Comparison of ENCODE assay signal across 11 cellular contexts in the genomic region with DNA sequence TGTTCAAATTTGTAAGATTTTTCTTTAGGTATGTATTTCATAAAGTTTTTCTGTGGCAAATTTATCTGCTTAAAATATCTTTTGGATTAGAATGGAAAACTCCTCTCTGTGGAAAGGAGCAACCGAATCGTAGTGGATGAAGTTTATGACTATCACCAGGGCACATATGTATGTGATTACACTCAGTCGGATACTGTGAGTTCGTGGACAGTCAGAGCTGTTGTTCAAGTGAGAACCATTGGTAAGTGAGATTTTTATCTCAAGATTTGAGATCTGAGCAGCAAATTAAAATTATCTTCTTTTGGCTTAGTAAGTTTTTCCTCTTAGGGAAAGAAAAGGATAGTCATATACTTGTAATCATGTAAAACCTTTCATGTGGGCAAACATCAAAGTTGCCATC. TPM values are rescaled to one million over a fixed set of nuclear protein-coding genes. Genes with fewer than 3 reads are reported as not detected.
"Had no signal": no experiment of that assay in that cellular context is flagged by ENCODE, and none has a peak within 500 bp of the region (broad histone marks: within the 10 kb centered on the region; RNA-seq: fewer than 3 reads in every experiment).

No MANE protein-coding gene starts in this region.

- H3K36me3 Mint-ChIP-seq: naive B cell; stimulated activated naive B cell treated with anti-CD40 and anti-IgM and Interleukin-4, amounts not matched to agents 10 μg/mL and 1 μg/mL and 100 μg/mL, for 72 hours; type B pancreatic cell had no signal

- H3K27me3 Mint-ChIP-seq: naive B cell; stimulated activated naive B cell treated with anti-CD40 and anti-IgM and Interleukin-4, amounts not matched to agents 10 μg/mL and 1 μg/mL and 100 μg/mL, for 72 hours; type B pancreatic cell had no signal

- H3K4me3 Mint-ChIP-seq: naive B cell; stimulated activated naive B cell treated with anti-CD40 and anti-IgM and Interleukin-4, amounts not matched to agents 10 μg/mL and 1 μg/mL and 100 μg/mL, for 72 hours; type B pancreatic cell had no signal

- DNase-seq: colonic mucosa; esophagus squamous epithelium; head of caudate nucleus; left colon; midbrain; naive B cell; right cardiac atrium; small intestine; stimulated activated naive B cell treated with anti-CD40 and anti-IgM and Interleukin-4, amounts not matched to agents 10 μg/mL and 1 μg/mL and 100 μg/mL, for 72 hours had no signal

- H3K9me3 Mint-ChIP-seq: naive B cell; stimulated activated naive B cell treated with anti-CD40 and anti-IgM and Interleukin-4, amounts not matched to agents 10 μg/mL and 1 μg/mL and 100 μg/mL, for 72 hours; type B pancreatic cell had no signal

- H3K27ac Mint-ChIP-seq: naive B cell; stimulated activated naive B cell treated with anti-CD40 and anti-IgM and Interleukin-4, amounts not matched to agents 10 μg/mL and 1 μg/mL and 100 μg/mL, for 72 hours; type B pancreatic cell had no signal

- ATAC-seq: left colon, right cardiac atrium had no signal

RNA-seq across cellular contexts. Expression of gene SLC9A4, which starts 35.9 kb away (rescaled TPM):
- total RNA-seq: cardiac septum, right cardiac atrium had no signal
